Comparison of ENCODE assay signal across 27 cellular contexts in genomic region chr11:418343-419247, GRCh38. TPM values are rescaled to one million over a fixed set of nuclear protein-coding genes. Genes with fewer than 3 reads are reported as not detected.
DNase-seq lines count a peak whose midpoint lies in the region; ATAC-seq, FAIRE-seq and TF ChIP-seq lines count a peak whose summit lies in the region.
"Had no signal": no experiment of that assay in that cellular context is flagged by ENCODE, and none has a peak within 500 bp of the region (broad histone marks: within the 10 kb centered on the region; RNA-seq: fewer than 3 reads in every experiment).

No MANE protein-coding gene starts in this region.

- 85% methylated on average over 27 of the region's 30 CpGs for WGBS in HepG2 (ENCODE audit: low lambda C conversion rate)

- no peak overlapping the region for H3K4me3 ChIP-seq in HepG2 (replicated peaks in 1 of 3; ENCODE audit: insufficient read depth in 1 of 3, low read depth in 2 of 3, low read length in 3 of 3)
- no peak overlapping the region for H3K4me3 ChIP-seq in kidney (ENCODE audit: low read length in 2 of 2)
- H3K4me3 ChIP-seq: mucosa of descending colon, SJCRH30 had no signal

- no peak overlapping the region for H2AFZ ChIP-seq in HepG2 (ENCODE audit: low read length)

- H3K9me3 ChIP-seq in HepG2 (ENCODE audit: low read length) = no peaks in the 10 kb centered on the region
- H3K9me3 ChIP-seq in kidney (ENCODE audit: control insufficient read depth in 1 of 2, low read length in 2 of 2) = no peaks in the 10 kb centered on the region
- H3K9me3 ChIP-seq: BLaER1 treated with 17β-estradiol and CSF1 and Interleukin-3, amounts not matched to agents 10 nM and 100 nM; heart left ventricle; mucosa of descending colon; SJCRH30 had no signal

- POLR2A ChIA-PET in T-cell (lab: Charles Lee) (no interaction called here), HepG2 (lab: Yijun Ruan, JAX) (interaction anchor here (2.3 kb wide), 1 partner anchor 28 kb away, joined by 14 read pairs; no protein-coding TSS in a partner anchor)

- TSS peak; percentile 55 for BruUV-seq in HepG2 (replicated peaks; lab: Mats Ljungman, UMichigan)

- no peak for TF ChIP-seq POLR2A in HepG2 (IDR thresholded peaks at IDR 0.05; ENCODE audit: insufficient read depth in 1 of 2, low read depth in 2 of 2, low read length in 2 of 2)

- no peaks in the 10 kb centered on the region for H4K20me1 ChIP-seq in HepG2 (ENCODE audit: insufficient read depth, low read length)

- CTCF ChIA-PET in activated naive CD4-positive, alpha-beta T cell treated with anti-CD3 and anti-CD28 coated beads, Interleukin-2, amount 10 ng/mL, durations not matched to agents 7 days and 5 days (lab: Charles Lee) = no interaction called here
- CTCF ChIA-PET in T-cell (lab: Charles Lee) = interaction anchor here in 1 of 2 donors (0.5 kb wide), 1 partner anchor 169 kb away, joined by 3 read pairs; no protein-coding TSS in a partner anchor
- CTCF ChIA-PET in HepG2 (lab: Yijun Ruan, JAX; ENCODE audit: low intra/inter-chr PET ratio, low total read pairs) = no interaction called here

- H3K27ac ChIP-seq in HepG2 (ENCODE audit: extremely low read length, insufficient read depth, low read length) (no peak overlapping the region), kidney (ENCODE audit: low read depth in 2 of 2, low read length in 2 of 2) (no peak overlapping the region)
- H3K27ac ChIP-seq: SJCRH30, WERI-Rb-1 had no signal

- in situ Hi-C loops in HepG2 (cut with HindIII; ENCODE audit: extremely low pct_ligation_motif_present, low pct_unique_long_range_greater_than_20kb) = no loop called here

- TF ChIP-seq CTCF in HepG2 (CRISPR knock-in tag; IDR thresholded peaks at IDR 0.05) (no peak), kidney (IDR thresholded peaks at IDR 0.05; ENCODE audit: borderline replicate concordance, extremely low read depth, insufficient read depth) (no peak), GM20000 (IDR thresholded peaks at IDR 0.05; ENCODE audit: extremely low read depth, missing control alignments) (no peak)

- no peak overlapping the region for H3K4me2 ChIP-seq in HepG2 (ENCODE audit: low read depth, low read length)

- intact Hi-C loops in HepG2 (cut with micrococcal nuclease; ENCODE audit: unreplicated experiment) = no loop called here
- intact Hi-C loops in kidney (cut with DNase I) = no loop called here

- H3K4me3 Mint-ChIP-seq in activated naive CD4-positive, alpha-beta T cell treated with anti-CD3 and anti-CD28 coated beads, Interleukin-2, amount 10 ng/mL, durations not matched to agents 7 days and 5 days = peak overlapping the region; percentile 35
- peak overlapping the region in 2 of 3 donors; percentile 31 to 100 for H3K4me3 Mint-ChIP-seq in T-cell

- H3K27ac Mint-ChIP-seq in activated naive CD4-positive, alpha-beta T cell treated with anti-CD3 and anti-CD28 coated beads, Interleukin-2, amount 10 ng/mL, durations not matched to agents 7 days and 5 days = no peak overlapping the region
- no peak overlapping the region for H3K27ac Mint-ChIP-seq in T-cell

- peaks cover 13% of the 10 kb centered on the region for H3K4me1 Mint-ChIP-seq in activated naive CD4-positive, alpha-beta T cell treated with anti-CD3 and anti-CD28 coated beads, Interleukin-2, amount 10 ng/mL, durations not matched to agents 7 days and 5 days
- H3K4me1 Mint-ChIP-seq in T-cell = peaks cover 11 to 20% (median 18%) of the 10 kb centered on the region in 3 donors

- no peak for FAIRE-seq in HepG2 (lab: Jason Lieb, UNC)
- no peak for FAIRE-seq in kidney (lab: Jason Lieb, UNC)

- H3K27me3 ChIP-seq in HepG2 (ENCODE audit: control insufficient read depth in 1 of 2, insufficient read depth in 2 of 2, low read length in 2 of 2) = peaks cover 2 to 7% of the 10 kb centered on the region in 2 experiments; a peak in 1 of 5 replicates
- H3K27me3 ChIP-seq: SJCRH30 had no signal

- TF ChIP-seq EP300 in HepG2 (IDR thresholded peaks at IDR 0.05; ENCODE audit: low read depth in 2 of 2, low read length in 2 of 2) (no peak), HepG2 (CRISPR knock-in tag; IDR thresholded peaks at IDR 0.05; ENCODE audit: borderline replicate concordance) (no peak)

- no peaks in the 10 kb centered on the region for H3K79me2 ChIP-seq in HepG2 (ENCODE audit: insufficient read depth, low read length)

- H3K36me3 ChIP-seq in HepG2 (replicated peaks in 1 of 2; ENCODE audit: control insufficient read depth in 1 of 2, insufficient read depth in 2 of 2, low read length in 2 of 2) (no peaks in the 10 kb centered on the region), kidney (ENCODE audit: control insufficient read depth in 1 of 2, insufficient read depth in 2 of 2, low read length in 2 of 2) (no peaks in the 10 kb centered on the region)
- H3K36me3 ChIP-seq: BLaER1 treated with 17β-estradiol and CSF1 and Interleukin-3, amounts not matched to agents 10 nM and 100 nM; heart left ventricle; SJCRH30; WERI-Rb-1 had no signal

- no peaks in the 10 kb centered on the region for H3K27me3 Mint-ChIP-seq in activated naive CD4-positive, alpha-beta T cell treated with anti-CD3 and anti-CD28 coated beads, Interleukin-2, amount 10 ng/mL, durations not matched to agents 7 days and 5 days
- no peaks in the 10 kb centered on the region for H3K27me3 Mint-ChIP-seq in T-cell
- H3K27me3 Mint-ChIP-seq: activated CD4-positive, alpha-beta memory T cell treated with anti-CD3 and anti-CD28 coated beads, Interleukin-2, amount 10 ng/mL, durations not matched to agents 7 days and 5 days had no signal

- H3K36me3 Mint-ChIP-seq in activated naive CD4-positive, alpha-beta T cell treated with anti-CD3 and anti-CD28 coated beads, Interleukin-2, amount 10 ng/mL, durations not matched to agents 7 days and 5 days = peaks cover 15% of the 10 kb centered on the region
- no peaks in the 10 kb centered on the region for H3K36me3 Mint-ChIP-seq in T-cell

- no peak for ATAC-seq in T-cell (replicated peaks in 1 of 4)
- no peak for ATAC-seq in HepG2
- ATAC-seq: heart left ventricle, mucosa of descending colon had no signal

- no peak for DNase-seq in activated naive CD4-positive, alpha-beta T cell treated with anti-CD3 and anti-CD28 coated beads, Interleukin-2, amount 10 ng/mL, durations not matched to agents 7 days and 5 days
- no peak for DNase-seq in activated naive CD4-positive, alpha-beta T cell treated with Interleukin-2 at 50 U/mL for 16 hours
- DNase-seq in T-cell (peak in 2 of 34 experiments; percentile 3 to 8), HepG2 (ENCODE audit: low spot score) (no peak), retina (peak; percentile 3), kidney (no peak), GM20000 (ENCODE audit: low spot score) (no peak)
- DNase-seq in activated CD8-positive, alpha-beta memory T cell treated with anti-CD3 and anti-CD28 coated beads, Interleukin-2, amount 50 U/mL, for 4 hours = no peak
- DNase-seq: activated CD4-positive, alpha-beta memory T cell treated with anti-CD3 and anti-CD28 coated beads, Interleukin-2, amount 10 ng/mL, durations not matched to agents 7 days and 5 days; activated T-cell treated with anti-CD3 and anti-CD28 coated beads, Interleukin-2, amount 50 U/mL, for 48 hours; DMS 273 treated with DMSO at 0.1 percent for 48 hours; effector CD4-positive, alpha-beta T cell; HCEC 1CT; KBM-7; MM.1S; NCI-H1436; NCI-H510A; NK-92 treated with Interleukin-12 subunit alpha and Interleukin-12 subunit beta, amount 100 ng/mL, for 24 hours; nucleus accumbens; SJCRH30; WERI-Rb-1 had no signal

- H3K9me3 Mint-ChIP-seq in activated naive CD4-positive, alpha-beta T cell treated with anti-CD3 and anti-CD28 coated beads, Interleukin-2, amount 10 ng/mL, durations not matched to agents 7 days and 5 days = no peaks in the 10 kb centered on the region
- no peaks in the 10 kb centered on the region for H3K9me3 Mint-ChIP-seq in T-cell
- H3K9me3 Mint-ChIP-seq: activated CD4-positive, alpha-beta memory T cell treated with anti-CD3 and anti-CD28 coated beads, Interleukin-2, amount 10 ng/mL, durations not matched to agents 7 days and 5 days had no signal

- no peak overlapping the region for H3K9ac ChIP-seq in HepG2 (ENCODE audit: insufficient read depth, low read depth, low read length)
- no peak overlapping the region for H3K9ac ChIP-seq in kidney (ENCODE audit: low read length in 2 of 2)

- peaks cover 29% of the 10 kb centered on the region for H3K4me1 ChIP-seq in HepG2 (ENCODE audit: insufficient read depth, low read length)
- peaks cover 6 to 20% of the 10 kb centered on the region in 2 donors for H3K4me1 ChIP-seq in kidney (ENCODE audit: control insufficient read depth in 1 of 2, insufficient read depth in 1 of 2, low read depth in 1 of 2, low read length in 2 of 2)
- H3K4me1 ChIP-seq: SJCRH30 had no signal

- TF ChIP-seq RAD21 in HepG2 (CRISPR knock-in tag; IDR thresholded peaks at IDR 0.05) = no peak

RNA-seq across cellular contexts. Expression of gene SIGIRR, which starts 3.8 kb away (rescaled TPM):
- 100 to 1,000 TPM; 395 to 488 (median 460) TPM for total RNA-seq in T-cell
- total RNA-seq in HepG2 (2016; rRNA removed; fragmentation: Illumina TruSeq; extraction: Trizol) = 0.80 and 2.1 TPM in 2 replicates
- total RNA-seq in HepG2 (2016; cell fraction: cytosol; rRNA removed; fragmentation: Illumina TruSeq; extraction: Trizol; ENCODE audit: low read depth) = 1.7 and 1.8 TPM in 2 replicates
- total RNA-seq in HepG2 (2016; cell fraction: insoluble cytoplasmic fraction; rRNA removed; fragmentation: Illumina TruSeq; extraction: Trizol) = 1.4 and 2.0 TPM in 2 replicates
- total RNA-seq in HepG2 (2016; cell fraction: membrane; rRNA removed; fragmentation: Illumina TruSeq; extraction: Trizol) = 2.1 and 2.2 TPM in 2 replicates
- 1.8 and 1.9 TPM in 2 replicates for total RNA-seq in HepG2 (2016; cell fraction: nucleus; rRNA removed; fragmentation: Illumina TruSeq; extraction: Trizol)
- polyA plus RNA-seq in HepG2 (2011; rRNA removed) = 1.2 and 2.1 TPM in 2 replicates
- polyA plus RNA-seq in HepG2 (2011; cell fraction: cytosol; rRNA removed) = 1.1 and 2.0 TPM in 2 replicates
- polyA plus RNA-seq in HepG2 (2011; cell fraction: nucleus; rRNA removed) = 4.9 and 10.2 TPM in 2 replicates
- polyA plus RNA-seq in HepG2 (2012) = 1.6 and 2.0 TPM in 2 replicates
- 1.6 and 2.7 TPM in 2 replicates for polyA plus RNA-seq in HepG2 (2016; cell fraction: cytosol; fragmentation: Illumina TruSeq; extraction: Trizol; ENCODE audit: low read depth)
- 1.0 and 2.1 TPM in 2 replicates for polyA plus RNA-seq in HepG2 (2016; cell fraction: insoluble cytoplasmic fraction; fragmentation: Illumina TruSeq; extraction: Trizol; ENCODE audit: low read depth)
- polyA plus RNA-seq in HepG2 (2016; cell fraction: membrane; fragmentation: Illumina TruSeq; extraction: Trizol; ENCODE audit: low read depth) = 2.8 and 4.3 TPM in 2 replicates
- polyA plus RNA-seq in HepG2 (2016; cell fraction: nucleus; fragmentation: Illumina TruSeq; extraction: Trizol; ENCODE audit: insufficient read depth, low read depth) = 5.7 and 7.3 TPM in 2 replicates
- 2.3 and 4.3 TPM in 2 replicates for polyA minus RNA-seq in HepG2 (2011; rRNA and poly(A)+ RNA removed; ENCODE audit: low replicate concordance)
- polyA minus RNA-seq in HepG2 (2011; cell fraction: cytosol; rRNA and poly(A)+ RNA removed) = 1.5 and 1.8 TPM in 2 replicates
- polyA minus RNA-seq in HepG2 (2011; cell fraction: nucleus; rRNA and poly(A)+ RNA removed) = not detected in 2 replicates
- total RNA-seq in kidney = 89.1 TPM
- 181 TPM for polyA plus RNA-seq in kidney (ENCODE audit: insufficient read depth, low read depth, low replicate concordance)
- total RNA-seq: SJCRH30 had no signal

RNA-seq across cellular contexts. Expression of gene ANO9, which starts 23.2 kb away (rescaled TPM):
- total RNA-seq in T-cell (100 to 1,000 TPM; 103 to 128 (median 120) TPM), HepG2 (2016; rRNA removed; fragmentation: Illumina TruSeq; extraction: Trizol) (1.5 and 8.9 TPM in 2 replicates), kidney (21.8 TPM)
- 1.8 and 2.3 TPM in 2 replicates for total RNA-seq in HepG2 (2016; cell fraction: cytosol; rRNA removed; fragmentation: Illumina TruSeq; extraction: Trizol; ENCODE audit: low read depth)
- total RNA-seq in HepG2 (2016; cell fraction: insoluble cytoplasmic fraction; rRNA removed; fragmentation: Illumina TruSeq; extraction: Trizol) = 1.2 and 9.2 TPM in 2 replicates
- total RNA-seq in HepG2 (2016; cell fraction: membrane; rRNA removed; fragmentation: Illumina TruSeq; extraction: Trizol) = 1.7 and 2.0 TPM in 2 replicates
- total RNA-seq in HepG2 (2016; cell fraction: nucleus; rRNA removed; fragmentation: Illumina TruSeq; extraction: Trizol) = 14.4 and 16.4 TPM in 2 replicates
- polyA plus RNA-seq in HepG2 (2011; rRNA removed) (14.3 and 19.9 TPM in 2 replicates), kidney (ENCODE audit: insufficient read depth, low read depth, low replicate concordance) (11.3 TPM)
- 2.2 and 2.9 TPM in 2 replicates for polyA plus RNA-seq in HepG2 (2011; cell fraction: cytosol; rRNA removed)
- 267 and 279 TPM in 2 replicates for polyA plus RNA-seq in HepG2 (2011; cell fraction: nucleus; rRNA removed)
- polyA plus RNA-seq in HepG2 (2012) = 18.3 and 18.6 TPM in 2 replicates
- 0.44 and 0.54 TPM in 2 replicates for polyA plus RNA-seq in HepG2 (2016; cell fraction: cytosol; fragmentation: Illumina TruSeq; extraction: Trizol; ENCODE audit: low read depth)
- polyA plus RNA-seq in HepG2 (2016; cell fraction: insoluble cytoplasmic fraction; fragmentation: Illumina TruSeq; extraction: Trizol; ENCODE audit: low read depth) = 1.5 and 1.9 TPM in 2 replicates
- 0.82 and 1.0 TPM in 2 replicates for polyA plus RNA-seq in HepG2 (2016; cell fraction: membrane; fragmentation: Illumina TruSeq; extraction: Trizol; ENCODE audit: low read depth)
- polyA plus RNA-seq in HepG2 (2016; cell fraction: nucleus; fragmentation: Illumina TruSeq; extraction: Trizol; ENCODE audit: insufficient read depth, low read depth) = 71.0 and 80.1 TPM in 2 replicates
- polyA minus RNA-seq in HepG2 (2011; rRNA and poly(A)+ RNA removed; ENCODE audit: low replicate concordance) = 0.23 and 6.4 TPM in 2 replicates
- 0.97 and 2.5 TPM in 2 replicates for polyA minus RNA-seq in HepG2 (2011; cell fraction: cytosol; rRNA and poly(A)+ RNA removed)
- 14.8 and 15.1 TPM in 2 replicates for polyA minus RNA-seq in HepG2 (2011; cell fraction: nucleus; rRNA and poly(A)+ RNA removed)
- total RNA-seq: chondrocyte, fibroblast of villous mesenchyme had no signal

RNA-seq across cellular contexts. Expression of gene PKP3, which starts 24.6 kb away (rescaled TPM):
- total RNA-seq in T-cell (under 1 TPM in 4 of 5 donors, not detected in 1; 0.32 to 0.85 (median 0.47) TPM), HepG2 (2016; rRNA removed; fragmentation: Illumina TruSeq; extraction: Trizol) (21.1 and 28.7 TPM in 2 replicates), kidney (3.6 TPM)
- 5.8 and 6.9 TPM in 2 replicates for total RNA-seq in HepG2 (2016; cell fraction: cytosol; rRNA removed; fragmentation: Illumina TruSeq; extraction: Trizol; ENCODE audit: low read depth)
- total RNA-seq in HepG2 (2016; cell fraction: insoluble cytoplasmic fraction; rRNA removed; fragmentation: Illumina TruSeq; extraction: Trizol) = 17.5 and 29.7 TPM in 2 replicates
- total RNA-seq in HepG2 (2016; cell fraction: membrane; rRNA removed; fragmentation: Illumina TruSeq; extraction: Trizol) = 13.9 and 14.9 TPM in 2 replicates
- total RNA-seq in HepG2 (2016; cell fraction: nucleus; rRNA removed; fragmentation: Illumina TruSeq; extraction: Trizol) = 14.5 and 19.8 TPM in 2 replicates
- polyA plus RNA-seq in HepG2 (2011; rRNA removed) (18.0 and 25.1 TPM in 2 replicates), kidney (ENCODE audit: insufficient read depth, low read depth, low replicate concordance) (1.9 TPM)
- polyA plus RNA-seq in HepG2 (2011; cell fraction: cytosol; rRNA removed) = 13.8 and 24.2 TPM in 2 replicates
- 59.8 and 70.5 TPM in 2 replicates for polyA plus RNA-seq in HepG2 (2011; cell fraction: nucleus; rRNA removed)
- polyA plus RNA-seq in HepG2 (2012) = 12.9 and 13.0 TPM in 2 replicates
- polyA plus RNA-seq in HepG2 (2016; cell fraction: cytosol; fragmentation: Illumina TruSeq; extraction: Trizol; ENCODE audit: low read depth) = 4.6 and 4.9 TPM in 2 replicates
- polyA plus RNA-seq in HepG2 (2016; cell fraction: insoluble cytoplasmic fraction; fragmentation: Illumina TruSeq; extraction: Trizol; ENCODE audit: low read depth) = 22.3 and 24.1 TPM in 2 replicates
- 7.9 and 9.3 TPM in 2 replicates for polyA plus RNA-seq in HepG2 (2016; cell fraction: membrane; fragmentation: Illumina TruSeq; extraction: Trizol; ENCODE audit: low read depth)
- polyA plus RNA-seq in HepG2 (2016; cell fraction: nucleus; fragmentation: Illumina TruSeq; extraction: Trizol; ENCODE audit: insufficient read depth, low read depth) = 38.2 and 40.1 TPM in 2 replicates
- polyA minus RNA-seq in HepG2 (2011; rRNA and poly(A)+ RNA removed; ENCODE audit: low replicate concordance) = 30.4 and 42.3 TPM in 2 replicates
- 24.6 and 25.2 TPM in 2 replicates for polyA minus RNA-seq in HepG2 (2011; cell fraction: cytosol; rRNA and poly(A)+ RNA removed)
- 9.9 and 14.7 TPM in 2 replicates for polyA minus RNA-seq in HepG2 (2011; cell fraction: nucleus; rRNA and poly(A)+ RNA removed)
- total RNA-seq: activated CD4-positive, alpha-beta memory T cell treated with anti-CD3 and anti-CD28 coated beads, Interleukin-2, amount 10 ng/mL, durations not matched to agents 7 days and 5 days; SJCRH30; T-helper 1 cell treated with Interleukin-12 subunit alpha and Interleukin-12 subunit beta and Interleukin-4 antibody, amounts not matched to agents 30 ng/mL and 1 ng/mL, for 36 hours had no signal

RNA-seq across cellular contexts. Expression of gene PTDSS2, which starts 31.5 kb away (rescaled TPM):
- total RNA-seq in T-cell = 10 to 100 TPM; 22.4 to 33.5 (median 28.7) TPM
- 11.3 and 21.7 TPM in 2 replicates for total RNA-seq in HepG2 (2016; rRNA removed; fragmentation: Illumina TruSeq; extraction: Trizol)
- 5.6 and 7.0 TPM in 2 replicates for total RNA-seq in HepG2 (2016; cell fraction: cytosol; rRNA removed; fragmentation: Illumina TruSeq; extraction: Trizol; ENCODE audit: low read depth)
- 8.4 and 25.4 TPM in 2 replicates for total RNA-seq in HepG2 (2016; cell fraction: insoluble cytoplasmic fraction; rRNA removed; fragmentation: Illumina TruSeq; extraction: Trizol)
- 10.9 and 11.3 TPM in 2 replicates for total RNA-seq in HepG2 (2016; cell fraction: membrane; rRNA removed; fragmentation: Illumina TruSeq; extraction: Trizol)
- total RNA-seq in HepG2 (2016; cell fraction: nucleus; rRNA removed; fragmentation: Illumina TruSeq; extraction: Trizol) = 23.2 and 23.3 TPM in 2 replicates
- polyA plus RNA-seq in HepG2 (2011; rRNA removed) = 26.4 and 37.6 TPM in 2 replicates
- polyA plus RNA-seq in HepG2 (2011; cell fraction: cytosol; rRNA removed) = 28.3 and 34.4 TPM in 2 replicates
- 151 and 168 TPM in 2 replicates for polyA plus RNA-seq in HepG2 (2011; cell fraction: nucleus; rRNA removed)
- polyA plus RNA-seq in HepG2 (2012) = 19.9 and 35.5 TPM in 2 replicates
- 5.4 and 6.0 TPM in 2 replicates for polyA plus RNA-seq in HepG2 (2016; cell fraction: cytosol; fragmentation: Illumina TruSeq; extraction: Trizol; ENCODE audit: low read depth)
- polyA plus RNA-seq in HepG2 (2016; cell fraction: insoluble cytoplasmic fraction; fragmentation: Illumina TruSeq; extraction: Trizol; ENCODE audit: low read depth) = 11.4 and 12.9 TPM in 2 replicates
- polyA plus RNA-seq in HepG2 (2016; cell fraction: membrane; fragmentation: Illumina TruSeq; extraction: Trizol; ENCODE audit: low read depth) = 9.5 and 10.3 TPM in 2 replicates
- 59.3 and 60.5 TPM in 2 replicates for polyA plus RNA-seq in HepG2 (2016; cell fraction: nucleus; fragmentation: Illumina TruSeq; extraction: Trizol; ENCODE audit: insufficient read depth, low read depth)
- 43.0 and 66.5 TPM in 2 replicates for polyA minus RNA-seq in HepG2 (2011; rRNA and poly(A)+ RNA removed; ENCODE audit: low replicate concordance)
- 20.3 and 23.7 TPM in 2 replicates for polyA minus RNA-seq in HepG2 (2011; cell fraction: cytosol; rRNA and poly(A)+ RNA removed)
- 28.6 and 30.4 TPM in 2 replicates for polyA minus RNA-seq in HepG2 (2011; cell fraction: nucleus; rRNA and poly(A)+ RNA removed)
- total RNA-seq in kidney = 28.5 TPM
- polyA plus RNA-seq in kidney (ENCODE audit: insufficient read depth, low read depth, low replicate concordance) = 37.7 TPM

RNA-seq across cellular contexts. Expression of gene B4GALNT4, which starts 49.3 kb away (rescaled TPM):
- 1 to 10 TPM; 1.7 to 5.6 (median 2.8) TPM for total RNA-seq in T-cell
- total RNA-seq in HepG2 (2016; rRNA removed; fragmentation: Illumina TruSeq; extraction: Trizol) = 24.8 and 50.1 TPM in 2 replicates
- 13.7 and 15.2 TPM in 2 replicates for total RNA-seq in HepG2 (2016; cell fraction: cytosol; rRNA removed; fragmentation: Illumina TruSeq; extraction: Trizol; ENCODE audit: low read depth)
- total RNA-seq in HepG2 (2016; cell fraction: insoluble cytoplasmic fraction; rRNA removed; fragmentation: Illumina TruSeq; extraction: Trizol) = 20.5 and 56.5 TPM in 2 replicates
- total RNA-seq in HepG2 (2016; cell fraction: membrane; rRNA removed; fragmentation: Illumina TruSeq; extraction: Trizol) = 36.4 and 42.9 TPM in 2 replicates
- 47.2 and 48.9 TPM in 2 replicates for total RNA-seq in HepG2 (2016; cell fraction: nucleus; rRNA removed; fragmentation: Illumina TruSeq; extraction: Trizol)
- polyA plus RNA-seq in HepG2 (2011; rRNA removed) = 30.5 and 34.4 TPM in 2 replicates
- 18.4 and 40.1 TPM in 2 replicates for polyA plus RNA-seq in HepG2 (2011; cell fraction: cytosol; rRNA removed)
- 268 and 442 TPM in 2 replicates for polyA plus RNA-seq in HepG2 (2011; cell fraction: nucleus; rRNA removed)
- polyA plus RNA-seq in HepG2 (2012) = 19.2 and 34.3 TPM in 2 replicates
- 11.8 and 14.2 TPM in 2 replicates for polyA plus RNA-seq in HepG2 (2016; cell fraction: cytosol; fragmentation: Illumina TruSeq; extraction: Trizol; ENCODE audit: low read depth)
- polyA plus RNA-seq in HepG2 (2016; cell fraction: insoluble cytoplasmic fraction; fragmentation: Illumina TruSeq; extraction: Trizol; ENCODE audit: low read depth) = 26.0 and 28.4 TPM in 2 replicates
- 26.2 and 30.9 TPM in 2 replicates for polyA plus RNA-seq in HepG2 (2016; cell fraction: membrane; fragmentation: Illumina TruSeq; extraction: Trizol; ENCODE audit: low read depth)
- 152 and 159 TPM in 2 replicates for polyA plus RNA-seq in HepG2 (2016; cell fraction: nucleus; fragmentation: Illumina TruSeq; extraction: Trizol; ENCODE audit: insufficient read depth, low read depth)
- polyA minus RNA-seq in HepG2 (2011; rRNA and poly(A)+ RNA removed; ENCODE audit: low replicate concordance) = 0.07 and 19.7 TPM in 2 replicates
- 10.4 and 11.1 TPM in 2 replicates for polyA minus RNA-seq in HepG2 (2011; cell fraction: cytosol; rRNA and poly(A)+ RNA removed)
- polyA minus RNA-seq in HepG2 (2011; cell fraction: nucleus; rRNA and poly(A)+ RNA removed) = 16.9 and 22.4 TPM in 2 replicates
- 1.4 TPM for total RNA-seq in kidney
- polyA plus RNA-seq in kidney (ENCODE audit: insufficient read depth, low read depth, low replicate concordance) = 0.82 TPM

Comparison
In these comparisons a context has a peak if more than half of its experiments do, and no peak if none do; other contexts are left out.
1. RNA of gene SIGIRR, which starts 3.8 kb away (total RNA-seq): 395 to 488 TPM in T-cell and 89.1 TPM in kidney (single experiment); 0.80 to 2.2 TPM in HepG2; every median in the first group is over 10 times any median in the second.